ENCODE assay signal across 2 cellular contexts in the genomic region with DNA sequence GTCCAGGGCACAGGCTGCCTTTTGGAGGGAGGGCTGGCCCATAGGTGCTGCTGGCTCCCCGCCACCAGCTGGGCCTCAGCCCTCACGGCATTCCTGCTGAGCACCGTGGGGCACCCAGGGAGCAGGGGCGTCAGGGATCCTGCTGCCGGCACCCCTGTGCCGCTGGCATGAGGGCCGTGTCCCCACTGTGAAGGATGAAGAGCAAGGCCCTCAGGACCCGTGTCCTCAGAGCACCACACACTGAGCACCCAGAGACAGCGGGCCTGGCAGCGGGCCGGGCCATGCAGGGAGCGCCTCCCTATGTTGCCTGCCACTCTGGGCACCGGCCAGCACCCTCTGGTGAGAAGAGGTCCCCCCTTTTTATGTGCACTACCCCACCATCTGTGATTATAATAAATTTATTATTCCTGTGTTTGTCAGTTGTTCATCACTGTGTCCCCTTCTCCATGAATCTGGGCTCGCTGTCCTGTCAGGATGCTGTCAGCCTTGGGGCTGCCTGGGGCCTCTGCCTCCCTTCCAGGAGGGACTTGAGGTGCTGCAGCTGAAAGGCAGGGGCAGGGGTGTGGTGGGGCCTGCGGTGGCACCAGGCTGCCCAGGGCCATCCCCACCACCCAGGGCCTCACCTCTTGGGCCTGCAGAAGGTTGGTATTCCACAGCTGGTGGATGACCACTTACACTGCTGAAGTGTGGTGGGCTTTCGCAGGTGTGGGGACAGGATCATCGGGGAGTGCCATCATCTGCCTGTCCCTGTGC.
TF ChIP-seq lines count a peak whose summit lies in the region.

No MANE protein-coding gene starts in this region.

TF ChIP-seq in HEK293, 187 proteins besides CTCF, POLR2A, EP300 and RAD21 (continued from another document):
- TF ChIP-seq ZNF132 (tag by site-specific recombination; IDR thresholded peaks at IDR 0.05; ENCODE audit: borderline replicate concordance) (no peak), ZIC2 (tag by site-specific recombination; IDR thresholded peaks at IDR 0.05) (peak; percentile 89), ZNF157 (tag by site-specific recombination; IDR thresholded peaks at IDR 0.05) (no peak), ZNF548 (tag by site-specific recombination; IDR thresholded peaks at IDR 0.05) (no peak), ZNF175 (tag by site-specific recombination; IDR thresholded peaks at IDR 0.05) (no peak), YY1 (tag by site-specific recombination; IDR thresholded peaks at IDR 0.05) (no peak)

TF ChIP-seq in H1, 55 proteins besides CTCF, POLR2A, EP300 and RAD21 (continued from another document):
- TF ChIP-seq, protein P1, sequence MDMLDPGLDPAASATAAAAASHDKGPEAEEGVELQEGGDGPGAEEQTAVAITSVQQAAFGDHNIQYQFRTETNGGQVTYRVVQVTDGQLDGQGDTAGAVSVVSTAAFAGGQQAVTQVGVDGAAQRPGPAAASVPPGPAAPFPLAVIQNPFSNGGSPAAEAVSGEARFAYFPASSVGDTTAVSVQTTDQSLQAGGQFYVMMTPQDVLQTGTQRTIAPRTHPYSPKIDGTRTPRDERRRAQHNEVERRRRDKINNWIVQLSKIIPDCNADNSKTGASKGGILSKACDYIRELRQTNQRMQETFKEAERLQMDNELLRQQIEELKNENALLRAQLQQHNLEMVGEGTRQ (IDR thresholded peaks at IDR 0.05; ENCODE audit: low read length), result no peak
- TF ChIP-seq HDAC6 (IDR thresholded peaks at IDR 0.05; ENCODE audit: low read depth, low read length) (no peak), SUZ12 (IDR thresholded peaks at IDR 0.05; ENCODE audit: low read length) (no peak)
